In genomic region chr11:46564459-46564858, GRCh38 we compare ENCODE assay signal across 17 cellular contexts. TPM values are rescaled to one million over a fixed set of nuclear protein-coding genes. Genes with fewer than 3 reads are reported as not detected.
DNase-seq lines count a peak whose midpoint lies in the region; ATAC-seq, FAIRE-seq and TF ChIP-seq lines count a peak whose summit lies in the region.
"Had no signal": no experiment of that assay in that cellular context is flagged by ENCODE, and none has a peak within 500 bp of the region (broad histone marks: within the 10 kb centered on the region; RNA-seq: fewer than 3 reads in every experiment).

No MANE protein-coding gene starts in this region.

- H3K9me3 ChIP-seq in PC-9 (ENCODE audit: insufficient read depth, low read depth) = no peaks in the 10 kb centered on the region
- H3K9me3 ChIP-seq: Caco-2, uterus had no signal

- no peak overlapping the region for H3K4me3 ChIP-seq in PC-9
- H3K4me3 ChIP-seq: uterus had no signal

- intact Hi-C loops in activated CD8-positive, alpha-beta T cell treated with anti-CD3 and anti-CD28 coated beads for 36 hours (cut with micrococcal nuclease) = no loop called here
- intact Hi-C loops in PC-9 (cut with micrococcal nuclease; ENCODE audit: unreplicated experiment) = no loop called here

- H3K79me2 ChIP-seq in PC-9 (ENCODE audit: low read depth) = peaks cover 93% of the 10 kb centered on the region

- H3K9me2 ChIP-seq in PC-9 (ENCODE audit: insufficient read depth) = no peaks in the 10 kb centered on the region

- H3F3A ChIP-seq in PC-9 (ENCODE audit: insufficient read depth, low read depth) = peaks cover 32% of the 10 kb centered on the region

- TF ChIP-seq CTCF in activated CD8-positive, alpha-beta T cell treated with anti-CD3 and anti-CD28 coated beads for 36 hours (IDR thresholded peaks at IDR 0.05) = no peak
- TF ChIP-seq CTCF in PC-9 (conservative IDR thresholded peaks at IDR 0.05) (no peak), chondrocyte (IDR thresholded peaks at IDR 0.05) (no peak)

- H3K4me2 ChIP-seq in PC-9 = peak overlapping the region; percentile 26

- no peaks in the 10 kb centered on the region for H4K20me1 ChIP-seq in PC-9 (ENCODE audit: insufficient read depth)

- no peak overlapping the region for H2AFZ ChIP-seq in PC-9

- CTCF ChIA-PET in activated CD8-positive, alpha-beta T cell treated with anti-CD3 and anti-CD28 coated beads for 36 hours (lab: Charles Lee) = no interaction called here
- CTCF ChIA-PET in activated CD8-positive, alpha-beta T cell treated with anti-CD3 and anti-CD28 coated beads, Interleukin-2, amount 10 ng/mL, durations not matched to agents 7 days and 5 days (lab: Charles Lee) = no interaction called here
- CTCF ChIA-PET in PC-9 (lab: Charles Lee) = no interaction called here

- no peaks in the 10 kb centered on the region for H3K36me3 Mint-ChIP-seq in activated CD8-positive, alpha-beta T cell treated with anti-CD3 and anti-CD28 coated beads for 36 hours (ENCODE audit: low read depth)
- H3K36me3 Mint-ChIP-seq in activated CD8-positive, alpha-beta T cell treated with anti-CD3 and anti-CD28 coated beads, Interleukin-2, amount 10 ng/mL, durations not matched to agents 7 days and 5 days (ENCODE audit: low read depth) = peaks cover 4% of the 10 kb centered on the region
- no peaks in the 10 kb centered on the region for H3K36me3 Mint-ChIP-seq in chondrocyte (ENCODE audit: low read depth)

- H3K4me1 ChIP-seq in PC-9 (replicated peaks; ENCODE audit: insufficient read depth) = peaks cover 53% of the 10 kb centered on the region

- peaks cover 40% of the 10 kb centered on the region for H3K4me1 Mint-ChIP-seq in activated CD8-positive, alpha-beta T cell treated with anti-CD3 and anti-CD28 coated beads for 36 hours (ENCODE audit: low read depth)
- peaks cover 30% of the 10 kb centered on the region for H3K4me1 Mint-ChIP-seq in activated CD8-positive, alpha-beta T cell treated with anti-CD3 and anti-CD28 coated beads, Interleukin-2, amount 10 ng/mL, durations not matched to agents 7 days and 5 days (ENCODE audit: low read depth)
- H3K4me1 Mint-ChIP-seq in chondrocyte (ENCODE audit: low read depth) = peaks cover 37% of the 10 kb centered on the region

- no peak overlapping the region for H3K27ac Mint-ChIP-seq in activated CD8-positive, alpha-beta T cell treated with anti-CD3 and anti-CD28 coated beads for 36 hours
- H3K27ac Mint-ChIP-seq in activated CD8-positive, alpha-beta T cell treated with anti-CD3 and anti-CD28 coated beads, Interleukin-2, amount 10 ng/mL, durations not matched to agents 7 days and 5 days = no peak overlapping the region
- peak overlapping the region; percentile 78 for H3K27ac Mint-ChIP-seq in chondrocyte (ENCODE audit: unreplicated experiment)
- H3K27ac Mint-ChIP-seq: stimulated activated naive CD8-positive, alpha-beta T cell treated with anti-CD3 and anti-CD28 coated beads, Interleukin-15, Interleukin-2, amounts not matched to agents 100 ng/mL and 50 ng/mL, for 24 hours had no signal

- BruUV-seq in PC-9 (replicated peaks; lab: Mats Ljungman, UMichigan) = no TSS peak

- H3K4me3 Mint-ChIP-seq in activated CD8-positive, alpha-beta T cell treated with anti-CD3 and anti-CD28 coated beads for 36 hours = no peak overlapping the region
- no peak overlapping the region for H3K4me3 Mint-ChIP-seq in activated CD8-positive, alpha-beta T cell treated with anti-CD3 and anti-CD28 coated beads, Interleukin-2, amount 10 ng/mL, durations not matched to agents 7 days and 5 days
- H3K4me3 Mint-ChIP-seq in chondrocyte (ENCODE audit: unreplicated experiment) = no peak overlapping the region
- H3K4me3 Mint-ChIP-seq: stimulated activated naive CD8-positive, alpha-beta T cell treated with anti-CD3 and anti-CD28 coated beads, Interleukin-15, Interleukin-2, amounts not matched to agents 100 ng/mL and 50 ng/mL, for 24 hours had no signal

- FAIRE-seq in frontal cortex (lab: Jason Lieb, UNC) = no peak
- FAIRE-seq: A204.1, GM18507, HepG2 had no signal

- no peaks in the 10 kb centered on the region for H3K36me3 ChIP-seq in PC-9 (ENCODE audit: low read depth)
- H3K36me3 ChIP-seq: uterus, WERI-Rb-1 had no signal

- H3K27me3 Mint-ChIP-seq in activated CD8-positive, alpha-beta T cell treated with anti-CD3 and anti-CD28 coated beads for 36 hours = no peaks in the 10 kb centered on the region
- no peaks in the 10 kb centered on the region for H3K27me3 Mint-ChIP-seq in activated CD8-positive, alpha-beta T cell treated with anti-CD3 and anti-CD28 coated beads, Interleukin-2, amount 10 ng/mL, durations not matched to agents 7 days and 5 days (ENCODE audit: low read depth)
- no peaks in the 10 kb centered on the region for H3K27me3 Mint-ChIP-seq in chondrocyte (ENCODE audit: low read depth)
- H3K27me3 Mint-ChIP-seq: stimulated activated naive CD8-positive, alpha-beta T cell treated with anti-CD3 and anti-CD28 coated beads, Interleukin-15, Interleukin-2, amounts not matched to agents 100 ng/mL and 50 ng/mL, for 24 hours had no signal

- POLR2A ChIA-PET in activated CD8-positive, alpha-beta T cell treated with anti-CD3 and anti-CD28 coated beads for 36 hours (lab: Charles Lee) = interaction anchor here (1.0 kb wide), 2 partner anchors 30 to 590 kb away, joined by 3 read pairs; partner anchors contain the start of gene AMBRA1
- POLR2A ChIA-PET in activated CD8-positive, alpha-beta T cell treated with anti-CD3 and anti-CD28 coated beads, Interleukin-2, amount 10 ng/mL, durations not matched to agents 7 days and 5 days (lab: Charles Lee) = interaction anchor here (0.6 kb wide), 1 partner anchor 19 kb away, joined by 3 read pairs; no protein-coding TSS in a partner anchor
- POLR2A ChIA-PET in PC-9 (lab: Charles Lee; ENCODE audit: unreplicated experiment) = interaction anchor here (0.5 kb wide), 1 partner anchor 11 kb away, joined by 5 read pairs; no protein-coding TSS in a partner anchor

- peak; percentile 80 for ATAC-seq in activated CD8-positive, alpha-beta T cell treated with anti-CD3 and anti-CD28 coated beads for 36 hours
- no peak for ATAC-seq in activated CD8-positive, alpha-beta T cell treated with anti-CD3 and anti-CD28 coated beads, Interleukin-2, amount 10 ng/mL, durations not matched to agents 7 days and 5 days
- ATAC-seq: HepG2 had no signal

- no peaks in the 10 kb centered on the region for H3K9me3 Mint-ChIP-seq in activated CD8-positive, alpha-beta T cell treated with anti-CD3 and anti-CD28 coated beads for 36 hours
- H3K9me3 Mint-ChIP-seq in activated CD8-positive, alpha-beta T cell treated with anti-CD3 and anti-CD28 coated beads, Interleukin-2, amount 10 ng/mL, durations not matched to agents 7 days and 5 days (ENCODE audit: insufficient read depth) = no peaks in the 10 kb centered on the region
- no peaks in the 10 kb centered on the region for H3K9me3 Mint-ChIP-seq in chondrocyte (ENCODE audit: low read depth)
- H3K9me3 Mint-ChIP-seq: stimulated activated naive CD8-positive, alpha-beta T cell treated with anti-CD3 and anti-CD28 coated beads, Interleukin-15, Interleukin-2, amounts not matched to agents 100 ng/mL and 50 ng/mL, for 24 hours had no signal

- H3K27ac ChIP-seq in PC-9 = peak overlapping the region; percentile 73
- H3K27ac ChIP-seq: uterus, WERI-Rb-1 had no signal

- no peak for DNase-seq in activated CD8-positive, alpha-beta T cell treated with anti-CD3 and anti-CD28 coated beads for 36 hours
- DNase-seq in activated CD8-positive, alpha-beta T cell treated with anti-CD3 and anti-CD28 coated beads, Interleukin-2, amount 10 ng/mL, durations not matched to agents 7 days and 5 days = no peak
- peak in 1 of 2 experiments; percentile 71 for DNase-seq in PC-9
- DNase-seq in chondrocyte (ENCODE audit: low spot score) = no peak
- DNase-seq in renal cortical epithelial cell (ENCODE audit: low read depth) = peak; percentile 64
- no peak for DNase-seq in frontal cortex (ENCODE audit: low spot score in 2 of 2)
- DNase-seq in CD1c-positive myeloid dendritic cell (ENCODE audit: extremely low spot score) = no peak
- no peak for DNase-seq in NCI-H2029 treated with DMSO at 0.1 percent for 48 hours (lab: John Stamatoyannopoulos, UW)
- DNase-seq: Caco-2; effector CD4-positive, alpha-beta T cell; NCI-H1092 treated with DMSO at 0.1 percent for 48 hours; uterus; WERI-Rb-1 had no signal

- H3K27me3 ChIP-seq in PC-9 (ENCODE audit: insufficient read depth, low read depth) = no peaks in the 10 kb centered on the region
- H3K27me3 ChIP-seq: uterus had no signal

RNA-seq across cellular contexts. Expression of gene AMBRA1, which starts 29.4 kb away (rescaled TPM):
- 10 to 100 TPM; 24.0 to 24.1 TPM for total RNA-seq in activated CD8-positive, alpha-beta T cell treated with anti-CD3 and anti-CD28 coated beads for 36 hours
- 10 to 100 TPM; 34.0 to 35.1 TPM for total RNA-seq in activated CD8-positive, alpha-beta T cell treated with anti-CD3 and anti-CD28 coated beads, Interleukin-2, amount 10 ng/mL, durations not matched to agents 7 days and 5 days
- total RNA-seq in PC-9 (2021) = 41.4 and 41.9 TPM in 2 replicates
- 21.5 to 25.1 TPM (median 24.9 TPM) in 3 replicates for total RNA-seq in chondrocyte
- 24.0 and 38.3 TPM in 2 replicates for total RNA-seq in renal cortical epithelial cell
- total RNA-seq in frontal cortex = 25.3 TPM

RNA-seq across cellular contexts. Expression of gene HARBI1, which starts 52.6 kb away (rescaled TPM):
- 1 to 10 TPM; 3.1 to 3.3 TPM for total RNA-seq in activated CD8-positive, alpha-beta T cell treated with anti-CD3 and anti-CD28 coated beads for 36 hours
- total RNA-seq in activated CD8-positive, alpha-beta T cell treated with anti-CD3 and anti-CD28 coated beads, Interleukin-2, amount 10 ng/mL, durations not matched to agents 7 days and 5 days = 1 to 10 TPM; 5.0 to 6.7 TPM
- total RNA-seq in PC-9 (2021) (6.6 and 8.0 TPM in 2 replicates), chondrocyte (4.3 to 7.3 TPM (median 5.3 TPM) in 3 replicates), renal cortical epithelial cell (4.3 and 6.8 TPM in 2 replicates), frontal cortex (7.7 TPM)

RNA-seq across cellular contexts. Expression of gene ATG13, which starts 52.9 kb away (rescaled TPM):
- total RNA-seq in activated CD8-positive, alpha-beta T cell treated with anti-CD3 and anti-CD28 coated beads for 36 hours = 10 to 100 TPM; 53.4 to 61.2 TPM
- 10 to 100 TPM; 57.8 to 58.4 TPM for total RNA-seq in activated CD8-positive, alpha-beta T cell treated with anti-CD3 and anti-CD28 coated beads, Interleukin-2, amount 10 ng/mL, durations not matched to agents 7 days and 5 days
- total RNA-seq in PC-9 (2021) (109 TPM in 2 replicates), chondrocyte (60.6 to 76.0 TPM (median 67.1 TPM) in 3 replicates), renal cortical epithelial cell (78.5 and 80.2 TPM in 2 replicates), frontal cortex (47.7 TPM)
